In genomic region chr2:177239053-177239452, GRCh38 we compare ENCODE assay signal across 11 cellular contexts. TPM values are rescaled to one million over a fixed set of nuclear protein-coding genes. Genes with fewer than 3 reads are reported as not detected.
DNase-seq lines count a peak whose midpoint lies in the region; ATAC-seq and TF ChIP-seq lines count a peak whose summit lies in the region.
"Had no signal": no experiment of that assay in that cellular context is flagged by ENCODE, and none has a peak within 500 bp of the region (broad histone marks: within the 10 kb centered on the region; RNA-seq: fewer than 3 reads in every experiment).

No MANE protein-coding gene starts in this region.

- no peak overlapping the region for H3K4me3 Mint-ChIP-seq in T-helper 1 cell treated with Interleukin-12 subunit alpha and Interleukin-12 subunit beta and Interleukin-4 antibody, amounts not matched to agents 30 μg/mL and 1 μg/mL, for 36 hours
- no peak overlapping the region for H3K4me3 Mint-ChIP-seq in activated naive CD8-positive, alpha-beta T cell treated with anti-CD3 and anti-CD28 coated beads, Interleukin-2, amount 50 U/mL, for 24 hours

- no peaks in the 10 kb centered on the region for H3K9me3 Mint-ChIP-seq in T-helper 1 cell treated with Interleukin-12 subunit alpha and Interleukin-12 subunit beta and Interleukin-4 antibody, amounts not matched to agents 30 μg/mL and 1 μg/mL, for 36 hours
- no peaks in the 10 kb centered on the region for H3K9me3 Mint-ChIP-seq in activated naive CD8-positive, alpha-beta T cell treated with anti-CD3 and anti-CD28 coated beads, Interleukin-2, amount 50 U/mL, for 24 hours

- no peak for TF ChIP-seq CTCF in lung (IDR thresholded peaks at IDR 0.05; ENCODE audit: control extremely low read depth, extremely low read depth)

- 76 to 85% methylated on average over 6 of the region's 6 CpGs for WGBS in lung, 2 donors

- no peak for ATAC-seq in activated naive CD8-positive, alpha-beta T cell treated with anti-CD3 and anti-CD28 coated beads, Interleukin-2, amount 50 U/mL, for 24 hours
- ATAC-seq in lung (ENCODE audit: insufficient read depth, low FRiP score): no peak
- ATAC-seq in sciatic nerve: no peak

- peaks cover 57% of the 10 kb centered on the region for H3K4me1 Mint-ChIP-seq in T-helper 1 cell treated with Interleukin-12 subunit alpha and Interleukin-12 subunit beta and Interleukin-4 antibody, amounts not matched to agents 30 μg/mL and 1 μg/mL, for 36 hours (ENCODE audit: low read depth)
- H3K4me1 Mint-ChIP-seq in activated naive CD8-positive, alpha-beta T cell treated with anti-CD3 and anti-CD28 coated beads, Interleukin-2, amount 50 U/mL, for 24 hours: peaks cover 65% of the 10 kb centered on the region

- no peaks in the 10 kb centered on the region for H3K27me3 ChIP-seq in lung (ENCODE audit: control insufficient read depth, insufficient read depth)
- H3K27me3 ChIP-seq in subcutaneous abdominal adipose tissue (ENCODE audit: control insufficient read depth in 5 of 5, insufficient read depth in 4 of 5, low read length in 5 of 5): no peaks in the 10 kb centered on the region

- peaks cover 21% of the 10 kb centered on the region for H3K36me3 Mint-ChIP-seq in T-helper 1 cell treated with Interleukin-12 subunit alpha and Interleukin-12 subunit beta and Interleukin-4 antibody, amounts not matched to agents 30 μg/mL and 1 μg/mL, for 36 hours (ENCODE audit: low read depth)
- peaks cover 35% of the 10 kb centered on the region for H3K36me3 Mint-ChIP-seq in activated naive CD8-positive, alpha-beta T cell treated with anti-CD3 and anti-CD28 coated beads, Interleukin-2, amount 50 U/mL, for 24 hours (ENCODE audit: low read depth)

- no peak for DNase-seq in T-helper 1 cell
- DNase-seq in activated naive CD8-positive, alpha-beta T cell treated with anti-CD3 and anti-CD28 coated beads, Interleukin-2, amount 50 U/mL, for 24 hours: no peak
- no peak for DNase-seq in lung (ENCODE audit: low spot score)
- no peak for DNase-seq in NCI-H2029 (lab: John Stamatoyannopoulos, UW)
- DNase-seq in sciatic nerve (ENCODE audit: low spot score): no peak
- DNase-seq in T-helper 2 cell: no peak
- DNase-seq: NCI-H1930; OCI-M1; stimulated activated CD8-positive, alpha-beta memory T cell treated with anti-CD3 and anti-CD28 coated beads, Interleukin-4, amount 100 ng/mL, for 48 hours had no signal

- H3K27ac ChIP-seq in lung (ENCODE audit: low read depth in 1 of 2, low read length in 1 of 2) (peak overlapping the region; percentile 59 to 80), subcutaneous abdominal adipose tissue (ENCODE audit: low read depth, low read length) (peak overlapping the region; percentile 99)

- intact Hi-C loops in sciatic nerve (cut with DNase I): no loop called here

- H3K9ac ChIP-seq in subcutaneous abdominal adipose tissue (ENCODE audit: low read length in 5 of 5): peak overlapping the region in 1 of 5 donors; percentile 35

- H3K9me3 ChIP-seq in lung (ENCODE audit: control insufficient read depth in 2 of 2, insufficient read depth in 1 of 2, low read length in 1 of 2): peaks cover 0 to 1% of the 10 kb centered on the region in 2 donors
- no peaks in the 10 kb centered on the region for H3K9me3 ChIP-seq in subcutaneous abdominal adipose tissue (ENCODE audit: control insufficient read depth in 5 of 5, low read length in 5 of 5)

- H3K4me1 ChIP-seq in lung (ENCODE audit: control insufficient read depth in 2 of 2, insufficient read depth in 2 of 2, low read length in 2 of 2): peaks cover 29 to 53% of the 10 kb centered on the region in 2 donors
- peaks cover 19 to 77% (median 74%) of the 10 kb centered on the region in 5 donors for H3K4me1 ChIP-seq in subcutaneous abdominal adipose tissue (ENCODE audit: control insufficient read depth in 5 of 5, insufficient read depth in 5 of 5, low read length in 5 of 5)

- H3K4me3 ChIP-seq in lung (no peak overlapping the region), subcutaneous abdominal adipose tissue (ENCODE audit: low read depth in 1 of 5, low read length in 5 of 5) (no peak overlapping the region)

- peak overlapping the region; percentile 43 for H3K27ac Mint-ChIP-seq in T-helper 1 cell treated with Interleukin-12 subunit alpha and Interleukin-12 subunit beta and Interleukin-4 antibody, amounts not matched to agents 30 μg/mL and 1 μg/mL, for 36 hours
- peak overlapping the region; percentile 85 for H3K27ac Mint-ChIP-seq in activated naive CD8-positive, alpha-beta T cell treated with anti-CD3 and anti-CD28 coated beads, Interleukin-2, amount 50 U/mL, for 24 hours

- peaks cover 0 to 6% of the 10 kb centered on the region in 2 donors for H3K36me3 ChIP-seq in lung (ENCODE audit: control insufficient read depth in 2 of 2, insufficient read depth in 2 of 2, low read length in 2 of 2)
- peaks cover 0 to 10% (median 3%) of the 10 kb centered on the region in 5 donors for H3K36me3 ChIP-seq in subcutaneous abdominal adipose tissue (ENCODE audit: control insufficient read depth in 5 of 5, insufficient read depth in 5 of 5, low read length in 5 of 5)

- H3K27me3 Mint-ChIP-seq in T-helper 1 cell treated with Interleukin-12 subunit alpha and Interleukin-12 subunit beta and Interleukin-4 antibody, amounts not matched to agents 30 μg/mL and 1 μg/mL, for 36 hours (ENCODE audit: low read depth): no peaks in the 10 kb centered on the region
- no peaks in the 10 kb centered on the region for H3K27me3 Mint-ChIP-seq in activated naive CD8-positive, alpha-beta T cell treated with anti-CD3 and anti-CD28 coated beads, Interleukin-2, amount 50 U/mL, for 24 hours

RNA-seq across cellular contexts. Expression of gene NFE2L2, which starts 25.5 kb away (rescaled TPM):
- 100 to 1,000 TPM in 1 of 2 donors, 10 to 100 TPM in 1; 94.6 to 145 TPM for total RNA-seq in lung
- polyA plus RNA-seq in lung: 10 to 100 TPM; 45.5 to 66.6 TPM
- 149 TPM for total RNA-seq in sciatic nerve

RNA-seq across cellular contexts. Expression of gene HNRNPA3, which starts 26.5 kb away (rescaled TPM):
- total RNA-seq in lung (100 to 1,000 TPM; 155 to 164 TPM), sciatic nerve (161 TPM)
- polyA plus RNA-seq in lung: 100 to 1,000 TPM; 169 to 182 TPM
